Comparison of ENCODE assay signal across 9 cellular contexts in genomic region chr20:44910690-44911262, GRCh38. TPM values are rescaled to one million over a fixed set of nuclear protein-coding genes. Genes with fewer than 3 reads are reported as not detected.
DNase-seq lines count a peak whose midpoint lies in the region; ATAC-seq, FAIRE-seq and TF ChIP-seq lines count a peak whose summit lies in the region.
"Had no signal": no experiment of that assay in that cellular context is flagged by ENCODE, and none has a peak within 500 bp of the region (broad histone marks: within the 10 kb centered on the region; RNA-seq: fewer than 3 reads in every experiment).

No MANE protein-coding gene starts in this region.

- peak overlapping the region; percentile 42 for H3K4me3 ChIP-seq in CD4-positive, CD25-positive, alpha-beta regulatory T cell (ENCODE audit: low read depth, low read length)
- H3K4me3 ChIP-seq in LNCaP clone FGC (ENCODE audit: low read depth, low read length) (peak overlapping the region; percentile 74), mammary epithelial cell (replicated peaks in 1 of 3; ENCODE audit: insufficient read depth in 1 of 3, low read depth in 2 of 3, low read length in 3 of 3) (peak overlapping the region; percentile 54 to 86 (median 64))

- H4K20me1 ChIP-seq in mammary epithelial cell (ENCODE audit: insufficient read depth, low read length), result no peaks in the 10 kb centered on the region

- H3K9ac ChIP-seq in mammary epithelial cell (ENCODE audit: insufficient read depth, low read length), result peak overlapping the region; percentile 57

- no peak for TF ChIP-seq POLR2A in GM12891 (IDR thresholded peaks at IDR 0.05; ENCODE audit: low read depth, low read length)

- peaks cover 27% of the 10 kb centered on the region for H3K36me3 ChIP-seq in CD4-positive, CD25-positive, alpha-beta regulatory T cell (ENCODE audit: control insufficient read depth, insufficient read depth, low read length)
- peaks cover 23% of the 10 kb centered on the region for H3K36me3 ChIP-seq in mammary epithelial cell (ENCODE audit: insufficient read depth, low read length)

- H3K27ac ChIP-seq in CD4-positive, CD25-positive, alpha-beta regulatory T cell (ENCODE audit: insufficient read depth, low read length, poor library complexity, severe bottlenecking), result peak overlapping the region; percentile 55
- H3K27ac ChIP-seq in mammary epithelial cell (ENCODE audit: insufficient read depth, low read depth, low read length), result peak overlapping the region; percentile 14
- H3K27ac ChIP-seq: vagina had no signal

- peaks cover 20% of the 10 kb centered on the region for H3K36me3 Mint-ChIP-seq in CD4-positive, CD25-positive, alpha-beta regulatory T cell
- no peaks in the 10 kb centered on the region for H3K36me3 Mint-ChIP-seq in naive B cell

- no peak for ATAC-seq in CD4-positive, CD25-positive, alpha-beta regulatory T cell (ENCODE audit: low read depth in 2 of 2)
- no peak for ATAC-seq in naive B cell (ENCODE audit: low read depth in 2 of 2)
- no peak for ATAC-seq in HG03432 (IDR thresholded peaks at IDR 0.05; ENCODE audit: unreplicated experiment)

- no peaks in the 10 kb centered on the region for H3K9me3 ChIP-seq in CD4-positive, CD25-positive, alpha-beta regulatory T cell (ENCODE audit: control insufficient read depth in 2 of 2, low read length in 2 of 2)
- no peaks in the 10 kb centered on the region for H3K9me3 ChIP-seq in mammary epithelial cell (replicated peaks; ENCODE audit: insufficient read depth, low read length)
- H3K9me3 ChIP-seq: vagina had no signal

- H3K4me1 ChIP-seq in CD4-positive, CD25-positive, alpha-beta regulatory T cell (ENCODE audit: control insufficient read depth, insufficient read depth, low read length, poor library complexity, severe bottlenecking), result peaks cover 14% of the 10 kb centered on the region
- H3K4me1 ChIP-seq in mammary epithelial cell (ENCODE audit: insufficient read depth, low read length), result peaks cover 8% of the 10 kb centered on the region

- BruUV-seq in mammary epithelial cell (replicated peaks; lab: Mats Ljungman, UMichigan), result no TSS peak

- peak overlapping the region; percentile 79 for H2AFZ ChIP-seq in mammary epithelial cell (ENCODE audit: low read depth, low read length)

- peaks cover 19% of the 10 kb centered on the region for H3K79me2 ChIP-seq in mammary epithelial cell (ENCODE audit: insufficient read depth, low read length)

- H3K27me3 ChIP-seq in CD4-positive, CD25-positive, alpha-beta regulatory T cell (ENCODE audit: control insufficient read depth, insufficient read depth, low read length), result no peaks in the 10 kb centered on the region
- H3K27me3 ChIP-seq in mammary epithelial cell (ENCODE audit: insufficient read depth, low read length), result no peaks in the 10 kb centered on the region
- H3K27me3 ChIP-seq: vagina had no signal

- no peaks in the 10 kb centered on the region for H3K27me3 Mint-ChIP-seq in CD4-positive, CD25-positive, alpha-beta regulatory T cell
- H3K27me3 Mint-ChIP-seq in naive B cell, result no peaks in the 10 kb centered on the region

- H3K4me1 Mint-ChIP-seq in CD4-positive, CD25-positive, alpha-beta regulatory T cell, result peaks cover 21 to 42% (median 31%) of the 10 kb centered on the region in 4 donors
- peaks cover 19 to 30% (median 21%) of the 10 kb centered on the region in 3 donors for H3K4me1 Mint-ChIP-seq in naive B cell

- peak overlapping the region; percentile 84 to 89 (median 88) for H3K4me3 Mint-ChIP-seq in CD4-positive, CD25-positive, alpha-beta regulatory T cell
- peak overlapping the region; percentile 82 to 95 (median 88) for H3K4me3 Mint-ChIP-seq in naive B cell

- intact Hi-C loops in mammary epithelial cell (cut with micrococcal nuclease), result loop anchor here (1.0 kb wide), 1 partner anchor 24 kb away; no protein-coding TSS in a partner anchor

- peak overlapping the region in 2 of 3 donors; percentile 74 to 78 for H3K27ac Mint-ChIP-seq in CD4-positive, CD25-positive, alpha-beta regulatory T cell
- H3K27ac Mint-ChIP-seq in naive B cell, result peak overlapping the region in 3 of 6 donors; percentile 23 to 88 (median 83)

- WGBS in mammary epithelial cell (ENCODE audit: low coverage, missing lambda C conversion rate), result 65% methylated on average over 13 of the region's 17 CpGs

- no peak for FAIRE-seq in GM12891 (lab: Jason Lieb, UNC)

- H3K9me3 Mint-ChIP-seq in CD4-positive, CD25-positive, alpha-beta regulatory T cell, result no peaks in the 10 kb centered on the region
- no peaks in the 10 kb centered on the region for H3K9me3 Mint-ChIP-seq in naive B cell

- DNase-seq in CD4-positive, CD25-positive, alpha-beta regulatory T cell, result no peak
- DNase-seq in LNCaP clone FGC (ENCODE audit: low read depth) (no peak), mammary epithelial cell (no peak), naive B cell (no peak), NCI-H1436 (lab: John Stamatoyannopoulos, UW) (no peak), GM12891 (ENCODE audit: insufficient read length, low spot score) (no peak)
- no peak for DNase-seq in effector CD4-positive, alpha-beta T cell

- in situ Hi-C loops in mammary epithelial cell (cut with MboI; ENCODE audit: low sequenced_read_pairs in 2 of 2), result no loop called here

- dilution Hi-C loops in mammary epithelial cell (cut with HindIII; ENCODE audit: low sequenced_read_pairs), result no loop called here

- TF ChIP-seq CTCF in LNCaP clone FGC (IDR thresholded peaks at IDR 0.05; ENCODE audit: control insufficient read depth, extremely low read depth, insufficient read depth), result no peak
- no peak for TF ChIP-seq CTCF in mammary epithelial cell (conservative IDR thresholded peaks at IDR 0.05 in 1 of 2, IDR thresholded peaks at IDR 0.05 in 1 of 2; ENCODE audit: extremely low read depth in 1 of 2, insufficient read depth in 1 of 2, low read depth in 1 of 2, low read length in 2 of 2)

- peak overlapping the region; percentile 83 for H3K4me2 ChIP-seq in mammary epithelial cell (ENCODE audit: insufficient read depth, low read depth, low read length)

- CTCF ChIA-PET in mammary epithelial cell (lab: Charles Lee; ENCODE audit: low non-redundant PET), result no interaction called here

TF ChIP-seq in GM12891, 5 proteins besides CTCF, POLR2A, EP300 and RAD21:
- TF ChIP-seq POLR2AphosphoS5 (IDR thresholded peaks at IDR 0.05; ENCODE audit: low read depth, low read length) (no peak), POU2F2 (IDR thresholded peaks at IDR 0.05; ENCODE audit: low read depth, low read length) (no peak), PAX5 (IDR thresholded peaks at IDR 0.05; ENCODE audit: insufficient read depth, low read length, severe bottlenecking) (no peak), SPI1 (IDR thresholded peaks at IDR 0.05; ENCODE audit: low read depth, low read length) (no peak), TAF1 (IDR thresholded peaks at IDR 0.05; ENCODE audit: low read depth, low read length) (no peak)

RNA-seq across cellular contexts. Expression of gene PABPC1L, which starts 0.9 kb away (rescaled TPM):
- 66.1 TPM for total RNA-seq in CD4-positive, CD25-positive, alpha-beta regulatory T cell
- under 1 TPM in 2 of 4 donors, not detected in 2; 0.12 to 0.68 TPM for polyA plus RNA-seq in CD4-positive, CD25-positive, alpha-beta regulatory T cell
- total RNA-seq in mammary epithelial cell, result 10 to 100 TPM in 1 of 2 donors, 1 to 10 TPM in 1; 9.7 to 62.7 TPM
- polyA plus RNA-seq in mammary epithelial cell (32.6 TPM), naive B cell (ENCODE audit: low read depth in 6 of 6) (1 to 10 TPM in 3 of 6 donors, under 1 TPM in 2, not detected in 1; 0.75 to 5.2 (median 1.3) TPM)
- polyA minus RNA-seq in mammary epithelial cell, result 16.2 TPM
- 38.3 TPM for polyA plus RNA-seq in GM12891 (2012; ENCODE audit: low read depth, missing spikeins)

RNA-seq across cellular contexts. Expression of gene YWHAB, which starts 25.3 kb away (rescaled TPM):
- total RNA-seq in CD4-positive, CD25-positive, alpha-beta regulatory T cell, result 303 TPM
- 100 to 1,000 TPM; 567 to 927 (median 748) TPM for polyA plus RNA-seq in CD4-positive, CD25-positive, alpha-beta regulatory T cell
- total RNA-seq in mammary epithelial cell, result 100 to 1,000 TPM; 100 to 238 TPM
- 150 TPM for polyA plus RNA-seq in mammary epithelial cell
- polyA minus RNA-seq in mammary epithelial cell, result 117 TPM
- 100 to 1,000 TPM; 414 to 531 (median 498) TPM for polyA plus RNA-seq in naive B cell (ENCODE audit: low read depth in 6 of 6)
- polyA plus RNA-seq in GM12891 (2012; ENCODE audit: low read depth, missing spikeins), result 123 TPM

RNA-seq across cellular contexts. Expression of gene TOMM34, which starts 49.4 kb away (rescaled TPM):
- total RNA-seq in CD4-positive, CD25-positive, alpha-beta regulatory T cell, result 10.7 TPM
- 10 to 100 TPM; 13.8 to 24.2 (median 23.0) TPM for polyA plus RNA-seq in CD4-positive, CD25-positive, alpha-beta regulatory T cell
- 10 to 100 TPM; 31.5 to 46.3 TPM for total RNA-seq in mammary epithelial cell
- polyA plus RNA-seq in mammary epithelial cell (59.6 TPM), naive B cell (ENCODE audit: low read depth in 6 of 6) (10 to 100 TPM; 24.8 to 49.1 (median 38.4) TPM)
- 32.2 TPM for polyA minus RNA-seq in mammary epithelial cell
- polyA plus RNA-seq in GM12891 (2012; ENCODE audit: low read depth, missing spikeins), result 26.6 TPM

RNA-seq across cellular contexts. Expression of gene STK4, which starts 55.5 kb away (rescaled TPM):
- total RNA-seq in CD4-positive, CD25-positive, alpha-beta regulatory T cell, result 375 TPM
- 100 to 1,000 TPM; 211 to 254 (median 227) TPM for polyA plus RNA-seq in CD4-positive, CD25-positive, alpha-beta regulatory T cell
- total RNA-seq in mammary epithelial cell, result 10 to 100 TPM; 30.7 to 42.7 TPM
- polyA plus RNA-seq in mammary epithelial cell, result 17.9 TPM
- polyA minus RNA-seq in mammary epithelial cell, result 38.9 TPM
- polyA plus RNA-seq in naive B cell (ENCODE audit: low read depth in 6 of 6), result 100 to 1,000 TPM; 116 to 199 (median 173) TPM
- 27.8 TPM for polyA plus RNA-seq in GM12891 (2012; ENCODE audit: low read depth, missing spikeins)
